In genomic region chr22:41589260-41589600, GRCh38 we compare ENCODE assay signal across 1 cellular context.
TF ChIP-seq lines count a peak whose summit lies in the region.

No MANE protein-coding gene starts in this region.

TF ChIP-seq in GM12878, 131 proteins besides CTCF, POLR2A, EP300 and RAD21:
- TF ChIP-seq SREBF1 (IDR thresholded peaks at IDR 0.05; ENCODE audit: low read length) (no peak), RB1 (IDR thresholded peaks at IDR 0.05; ENCODE audit: borderline replicate concordance) (no peak), IKZF1 (conservative IDR thresholded peaks at IDR 0.05) (peak; percentile 36; the same call in 1 of the 2 replicates), BCL11A (IDR thresholded peaks at IDR 0.05; ENCODE audit: low read depth, low read length) (no peak), ZNF207 (IDR thresholded peaks at IDR 0.05; ENCODE audit: borderline replicate concordance) (0 out of 2 replicates have a peak, but pooled peaks have one; percentile 24), E2F4 (IDR thresholded peaks at IDR 0.05; ENCODE audit: low read depth, low read length) (no peak), EGR1 (IDR thresholded peaks at IDR 0.05; ENCODE audit: borderline replicate concordance in 1 of 2, low read depth in 2 of 2, low read length in 2 of 2) (peak in 1 of 2 experiments; percentile 42; a peak in 1 of 3 replicates), POLR2AphosphoS2 (IDR thresholded peaks at IDR 0.05; ENCODE audit: low read depth, low read length) (no peak), LARP7 (IDR thresholded peaks at IDR 0.05) (peak; percentile 54; the same call in 1 of the 2 replicates)
